In genomic region chr6:81895511-81896185, GRCh38 we compare ENCODE assay signal across 12 cellular contexts.
DNase-seq lines count a peak whose midpoint lies in the region; ATAC-seq and TF ChIP-seq lines count a peak whose summit lies in the region.
"Had no signal": no experiment of that assay in that cellular context is flagged by ENCODE, and none has a peak within 500 bp of the region (broad histone marks: within the 10 kb centered on the region; RNA-seq: fewer than 3 reads in every experiment).

No MANE protein-coding gene starts in this region.

- H3K4me3 Mint-ChIP-seq in MCF 10A (ENCODE audit: unreplicated experiment) = no peak overlapping the region
- no peak overlapping the region for H3K4me3 Mint-ChIP-seq in activated T-cell treated with anti-CD3 and anti-CD28 coated beads, Interleukin-2, amount 50 U/mL, for 72 hours
- H3K4me3 Mint-ChIP-seq: T-helper 17 cell had no signal

- H3K36me3 ChIP-seq in breast epithelium (no peaks in the 10 kb centered on the region), left lung (no peaks in the 10 kb centered on the region), uterus (no peaks in the 10 kb centered on the region)
- H3K36me3 ChIP-seq: neutrophil had no signal

- BruUV-seq in MCF 10A (replicated peaks; lab: Mats Ljungman, UMichigan) = no TSS peak

- H3K27me3 ChIP-seq in breast epithelium = no peaks in the 10 kb centered on the region
- no peaks in the 10 kb centered on the region for H3K27me3 ChIP-seq in left lung
- no peaks in the 10 kb centered on the region for H3K27me3 ChIP-seq in uterus
- H3K27me3 ChIP-seq: neutrophil had no signal

- TF ChIP-seq POLR2A in breast epithelium (IDR thresholded peaks at IDR 0.05) (no peak), uterus (IDR thresholded peaks at IDR 0.05) (no peak)

- no peaks in the 10 kb centered on the region for H3K36me3 Mint-ChIP-seq in MCF 10A (ENCODE audit: insufficient read depth, unreplicated experiment)
- no peaks in the 10 kb centered on the region for H3K36me3 Mint-ChIP-seq in activated T-cell treated with anti-CD3 and anti-CD28 coated beads, Interleukin-2, amount 50 U/mL, for 72 hours (ENCODE audit: insufficient read depth in 2 of 2)

- TF ChIP-seq CTCF in breast epithelium (IDR thresholded peaks at IDR 0.05) = no peak
- no peak for TF ChIP-seq CTCF in MCF 10A (IDR thresholded peaks at IDR 0.05; ENCODE audit: unreplicated experiment)
- TF ChIP-seq CTCF in left lung (IDR thresholded peaks at IDR 0.05) = no peak
- no peak for TF ChIP-seq CTCF in uterus (IDR thresholded peaks at IDR 0.05)

- no peaks in the 10 kb centered on the region for H3K27me3 Mint-ChIP-seq in MCF 10A (ENCODE audit: insufficient read depth, unreplicated experiment)
- H3K27me3 Mint-ChIP-seq in activated T-cell treated with anti-CD3 and anti-CD28 coated beads, Interleukin-2, amount 50 U/mL, for 72 hours (ENCODE audit: low read depth) = no peaks in the 10 kb centered on the region
- H3K27me3 Mint-ChIP-seq: T-helper 17 cell had no signal

- no peak overlapping the region for H3K4me3 ChIP-seq in breast epithelium
- H3K4me3 ChIP-seq in left lung = no peak overlapping the region
- H3K4me3 ChIP-seq in uterus = no peak overlapping the region

- DNase-seq in breast epithelium (ENCODE audit: low spot score in 2 of 2) = no peak
- no peak for DNase-seq in MCF 10A (ENCODE audit: unreplicated experiment)
- DNase-seq in cerebellar cortex (ENCODE audit: low spot score) = peak; percentile 49
- no peak for DNase-seq in left lung
- no peak for DNase-seq in uterus
- DNase-seq in stimulated activated naive CD8-positive, alpha-beta T cell treated with anti-CD3 and anti-CD28 coated beads, Interleukin-15, Interleukin-2, amounts not matched to agents 100 U/mL and 50 U/mL, for 24 hours = no peak
- no peak for DNase-seq in activated T-cell treated with anti-CD3 and anti-CD28 coated beads, Interleukin-2, amount 50 U/mL, for 72 hours
- no peak for DNase-seq in stimulated activated naive CD4-positive, alpha-beta T cell (lab: John Stamatoyannopoulos, UW)
- DNase-seq: KBM-7, NCI-H524, T-helper 17 cell had no signal

- H3K9me3 ChIP-seq in breast epithelium (no peaks in the 10 kb centered on the region), left lung (no peaks in the 10 kb centered on the region), uterus (no peaks in the 10 kb centered on the region)
- H3K9me3 ChIP-seq: neutrophil had no signal

- POLR2A ChIA-PET in MCF 10A (lab: Yijun Ruan, JAX) = no interaction called here

- ATAC-seq in left lung = peak; percentile 57
- ATAC-seq in stimulated activated naive CD8-positive, alpha-beta T cell treated with anti-CD3 and anti-CD28 coated beads, Interleukin-15, Interleukin-2, amounts not matched to agents 100 U/mL and 50 U/mL, for 24 hours = no peak
- no peak for ATAC-seq in activated T-cell treated with anti-CD3 and anti-CD28 coated beads, Interleukin-2, amount 50 U/mL, for 72 hours (replicated peaks in 1 of 2)
- ATAC-seq: T-helper 17 cell had no signal

- H3K9me3 Mint-ChIP-seq in MCF 10A (ENCODE audit: unreplicated experiment) = no peaks in the 10 kb centered on the region
- H3K9me3 Mint-ChIP-seq in activated T-cell treated with anti-CD3 and anti-CD28 coated beads, Interleukin-2, amount 50 U/mL, for 72 hours = peaks cover 0 to 1% of the 10 kb centered on the region in 2 donors

- intact Hi-C loops in breast epithelium (cut with DNase I; ENCODE audit: low total_unique reads) (no loop called here), MCF 10A (cut with micrococcal nuclease) (no loop called here), left lung (cut with DNase I) (no loop called here), uterus (cut with DNase I; ENCODE audit: low total_unique reads) (no loop called here)

- H3K4me1 Mint-ChIP-seq in MCF 10A (ENCODE audit: insufficient read depth, unreplicated experiment) = no peaks in the 10 kb centered on the region
- no peaks in the 10 kb centered on the region for H3K4me1 Mint-ChIP-seq in activated T-cell treated with anti-CD3 and anti-CD28 coated beads, Interleukin-2, amount 50 U/mL, for 72 hours (ENCODE audit: low read depth)
- H3K4me1 Mint-ChIP-seq: T-helper 17 cell had no signal

- CTCF ChIA-PET in MCF 10A (lab: Yijun Ruan, JAX) = interaction anchor here (0.7 kb wide), 1 partner anchor 212 kb away, joined by 3 read pairs; no protein-coding TSS in a partner anchor

- no peak overlapping the region for H3K27ac Mint-ChIP-seq in MCF 10A (ENCODE audit: low read depth, unreplicated experiment)
- no peak overlapping the region for H3K27ac Mint-ChIP-seq in activated T-cell treated with anti-CD3 and anti-CD28 coated beads, Interleukin-2, amount 50 U/mL, for 72 hours
- H3K27ac Mint-ChIP-seq: T-helper 17 cell had no signal

- H3K4me1 ChIP-seq in breast epithelium (peaks cover 0 to 4% of the 10 kb centered on the region in 2 donors), left lung (peaks cover 0 to 5% of the 10 kb centered on the region in 2 donors), uterus (peaks cover 0 to 7% of the 10 kb centered on the region in 2 donors)

- peak overlapping the region; percentile 56 to 73 for H3K27ac ChIP-seq in breast epithelium
- H3K27ac ChIP-seq in left lung = peak overlapping the region; percentile 11 to 76
- H3K27ac ChIP-seq in uterus = peak overlapping the region; percentile 54 to 59
- H3K27ac ChIP-seq: neutrophil had no signal
